ENCODE assay signal across 19 cellular contexts in genomic region chr4:27057662-27058061, GRCh38.
DNase-seq lines count a peak whose midpoint lies in the region; ATAC-seq and TF ChIP-seq lines count a peak whose summit lies in the region.
"Had no signal": no experiment of that assay in that cellular context is flagged by ENCODE, and none has a peak within 500 bp of the region (broad histone marks: within the 10 kb centered on the region; RNA-seq: fewer than 3 reads in every experiment).

No MANE protein-coding gene starts in this region.

- TF ChIP-seq EP300 in gastroesophageal sphincter (IDR thresholded peaks at IDR 0.05) = no peak

- H3K27me3 ChIP-seq in adrenal gland = peaks cover 4% of the 10 kb centered on the region
- peaks cover 13% of the 10 kb centered on the region for H3K27me3 ChIP-seq in gastroesophageal sphincter

- no peak overlapping the region for H3K4me3 Mint-ChIP-seq in activated CD8-positive, alpha-beta T cell treated with anti-CD3 and anti-CD28 coated beads, Interleukin-2, amount 10 ng/mL, durations not matched to agents 7 days and 5 days
- H3K4me3 Mint-ChIP-seq: B cell, CD14-positive monocyte, T-helper 17 cell had no signal

- H3K9me3 Mint-ChIP-seq in activated CD8-positive, alpha-beta T cell treated with anti-CD3 and anti-CD28 coated beads, Interleukin-2, amount 10 ng/mL, durations not matched to agents 7 days and 5 days (ENCODE audit: insufficient read depth) = no peaks in the 10 kb centered on the region
- H3K9me3 Mint-ChIP-seq: CD14-positive monocyte had no signal

- no peaks in the 10 kb centered on the region for H3K36me3 Mint-ChIP-seq in activated CD8-positive, alpha-beta T cell treated with anti-CD3 and anti-CD28 coated beads, Interleukin-2, amount 10 ng/mL, durations not matched to agents 7 days and 5 days (ENCODE audit: low read depth)
- H3K36me3 Mint-ChIP-seq: CD14-positive monocyte had no signal

- TF ChIP-seq POLR2A in adrenal gland (IDR thresholded peaks at IDR 0.05) (no peak), gastroesophageal sphincter (IDR thresholded peaks at IDR 0.05) (no peak)

- no peak overlapping the region for H3K27ac ChIP-seq in adrenal gland
- H3K27ac ChIP-seq in gastroesophageal sphincter = no peak overlapping the region
- H3K27ac ChIP-seq: SK-N-MC had no signal

- 83 to 92% (median 89%) methylated on average over 3 to 6 of the region's 6 CpGs for WGBS in adrenal gland, 4 donors
- 77 to 100% methylated on average over 3 to 4 of the region's 6 CpGs for WGBS in gastroesophageal sphincter (ENCODE audit: low coverage in 1 of 2), 2 donors

- no peak for ATAC-seq in gastroesophageal sphincter
- ATAC-seq in activated CD8-positive, alpha-beta T cell treated with anti-CD3 and anti-CD28 coated beads, Interleukin-2, amount 10 ng/mL, durations not matched to agents 7 days and 5 days = no peak
- ATAC-seq: T-helper 17 cell had no signal

- POLR2A ChIA-PET in activated CD8-positive, alpha-beta T cell treated with anti-CD3 and anti-CD28 coated beads, Interleukin-2, amount 10 ng/mL, durations not matched to agents 7 days and 5 days (lab: Charles Lee) = no interaction called here

- H3K9me3 ChIP-seq in adrenal gland (replicated peaks in 1 of 3) (no peaks in the 10 kb centered on the region), gastroesophageal sphincter (no peaks in the 10 kb centered on the region)

- H3K27me3 Mint-ChIP-seq in activated CD8-positive, alpha-beta T cell treated with anti-CD3 and anti-CD28 coated beads, Interleukin-2, amount 10 ng/mL, durations not matched to agents 7 days and 5 days (ENCODE audit: low read depth) = peaks cover 6% of the 10 kb centered on the region

- H3K27ac Mint-ChIP-seq in activated CD8-positive, alpha-beta T cell treated with anti-CD3 and anti-CD28 coated beads, Interleukin-2, amount 10 ng/mL, durations not matched to agents 7 days and 5 days = no peak overlapping the region
- H3K27ac Mint-ChIP-seq: B cell, CD14-positive monocyte, T-helper 17 cell had no signal

- no peaks in the 10 kb centered on the region for H3K4me1 ChIP-seq in adrenal gland (replicated peaks in 1 of 2)
- H3K4me1 ChIP-seq in gastroesophageal sphincter = no peaks in the 10 kb centered on the region

- CTCF ChIA-PET in activated CD8-positive, alpha-beta T cell treated with anti-CD3 and anti-CD28 coated beads, Interleukin-2, amount 10 ng/mL, durations not matched to agents 7 days and 5 days (lab: Charles Lee) = no interaction called here

- no peaks in the 10 kb centered on the region for H3K4me1 Mint-ChIP-seq in activated CD8-positive, alpha-beta T cell treated with anti-CD3 and anti-CD28 coated beads, Interleukin-2, amount 10 ng/mL, durations not matched to agents 7 days and 5 days (ENCODE audit: low read depth)
- H3K4me1 Mint-ChIP-seq: B cell, T-helper 17 cell had no signal

- peak; percentile 20 for DNase-seq in NCI-H345 (lab: John Stamatoyannopoulos, UW)
- DNase-seq in NCI-H345 treated with DMSO at 0.1 percent for 48 hours (lab: John Stamatoyannopoulos, UW; ENCODE audit: unreplicated experiment) = no peak
- DNase-seq in COR-L47 (lab: John Stamatoyannopoulos, UW) = peak; percentile 31
- peak; percentile 3 for DNase-seq in NCI-H446 treated with DMSO at 0.1 percent for 48 hours (lab: John Stamatoyannopoulos, UW)
- peak; percentile 35 for DNase-seq in myocyte (ENCODE audit: low read depth)
- DNase-seq in adrenal gland = no peak
- no peak for DNase-seq in activated CD8-positive, alpha-beta T cell treated with anti-CD3 and anti-CD28 coated beads, Interleukin-2, amount 10 ng/mL, durations not matched to agents 7 days and 5 days
- DNase-seq: DMS79 treated with DMSO at 0.1 percent for 48 hours, H7, NCI-H1092 treated with DMSO at 0.1 percent for 48 hours, NCI-H1436 treated with DMSO at 0.1 percent for 48 hours, NCI-H1930, OCI-M1, SW 1271, T-helper 17 cell had no signal

- H3K36me3 ChIP-seq in adrenal gland (replicated peaks in 1 of 2) (no peaks in the 10 kb centered on the region), gastroesophageal sphincter (no peaks in the 10 kb centered on the region)

- TF ChIP-seq CTCF in adrenal gland (IDR thresholded peaks at IDR 0.05) = no peak
- no peak for TF ChIP-seq CTCF in gastroesophageal sphincter (IDR thresholded peaks at IDR 0.05)

- H3K4me3 ChIP-seq in adrenal gland (no peak overlapping the region), gastroesophageal sphincter (no peak overlapping the region)
- H3K4me3 ChIP-seq: SK-N-MC had no signal

- intact Hi-C loops in adrenal gland (cut with DNase I) = no loop called here

Comparison
In these comparisons a context has a peak if more than half of its experiments do, and no peak if none do; other contexts are left out.
1. DNase-seq: peak in NCI-H345 (single experiment), COR-L47 (single experiment), NCI-H446 treated with DMSO at 0.1 percent for 48 hours (single experiment) and myocyte (single experiment); none in NCI-H345 treated with DMSO at 0.1 percent for 48 hours (single experiment), adrenal gland (0 of 7) and activated CD8-positive, alpha-beta T cell treated with anti-CD3 and anti-CD28 coated beads, Interleukin-2, amount 10 ng/mL, durations not matched to agents 7 days and 5 days (single experiment).